ENCODE assay signal across 9 cellular contexts in genomic region chr2:170362895-170363582, GRCh38.
DNase-seq lines count a peak whose midpoint lies in the region; ATAC-seq and TF ChIP-seq lines count a peak whose summit lies in the region.
"Had no signal": no experiment of that assay in that cellular context is flagged by ENCODE, and none has a peak within 500 bp of the region (broad histone marks: within the 10 kb centered on the region; RNA-seq: fewer than 3 reads in every experiment).

No MANE protein-coding gene starts in this region.

- H3K4me3 Mint-ChIP-seq in HFFc6, result no peak overlapping the region
- H3K4me3 Mint-ChIP-seq in T-helper 1 cell treated with Interleukin-12 subunit alpha and Interleukin-12 subunit beta and Interleukin-4 antibody, amounts not matched to agents 30 μg/mL and 1 μg/mL, for 36 hours, result peak overlapping the region; percentile 3
- H3K4me3 Mint-ChIP-seq: natural killer cell had no signal

- peaks cover 10% of the 10 kb centered on the region; the same call in 1 of the 2 replicates for H3K4me1 Mint-ChIP-seq in HFFc6 (ENCODE audit: low read depth)
- H3K4me1 Mint-ChIP-seq in T-helper 1 cell treated with Interleukin-12 subunit alpha and Interleukin-12 subunit beta and Interleukin-4 antibody, amounts not matched to agents 30 μg/mL and 1 μg/mL, for 36 hours (ENCODE audit: low read depth), result peaks cover 31% of the 10 kb centered on the region

- no peaks in the 10 kb centered on the region for H3K36me3 Mint-ChIP-seq in HFFc6 (ENCODE audit: low read depth)
- H3K36me3 Mint-ChIP-seq in T-helper 1 cell treated with Interleukin-12 subunit alpha and Interleukin-12 subunit beta and Interleukin-4 antibody, amounts not matched to agents 30 μg/mL and 1 μg/mL, for 36 hours (ENCODE audit: low read depth), result no peaks in the 10 kb centered on the region
- H3K36me3 Mint-ChIP-seq: natural killer cell had no signal

- H3K27me3 Mint-ChIP-seq in HFFc6 (ENCODE audit: insufficient read depth), result peaks cover 4% of the 10 kb centered on the region; the same call in 1 of the 2 replicates
- H3K27me3 Mint-ChIP-seq in T-helper 1 cell treated with Interleukin-12 subunit alpha and Interleukin-12 subunit beta and Interleukin-4 antibody, amounts not matched to agents 30 μg/mL and 1 μg/mL, for 36 hours (ENCODE audit: low read depth), result peaks cover 3% of the 10 kb centered on the region

- no peaks in the 10 kb centered on the region for H3K9me3 Mint-ChIP-seq in HFFc6
- no peaks in the 10 kb centered on the region for H3K9me3 Mint-ChIP-seq in T-helper 1 cell treated with Interleukin-12 subunit alpha and Interleukin-12 subunit beta and Interleukin-4 antibody, amounts not matched to agents 30 μg/mL and 1 μg/mL, for 36 hours
- H3K9me3 Mint-ChIP-seq: natural killer cell had no signal

- DNase-seq in Ammon's horn (ENCODE audit: low spot score) (peak; percentile 18), HFFc6 (peak; percentile 28), erythroblast (lab: John Stamatoyannopoulos, UW) (peak; percentile 38 to 46), NCI-H2171 treated with DMSO at 0.1 percent for 48 hours (lab: John Stamatoyannopoulos, UW) (no peak), T-helper 9 cell (no peak)
- no peak for DNase-seq in activated CD8-positive, alpha-beta memory T cell treated with anti-CD3 and anti-CD28 coated beads, Interleukin-2, amount 50 U/mL, for 48 hours
- DNase-seq: natural killer cell had no signal

- no peak for TF ChIP-seq POLR2A in erythroblast (IDR thresholded peaks at IDR 0.05; ENCODE audit: low read length)

- H3K27ac Mint-ChIP-seq in HFFc6, result no peak overlapping the region
- H3K27ac Mint-ChIP-seq in T-helper 1 cell treated with Interleukin-12 subunit alpha and Interleukin-12 subunit beta and Interleukin-4 antibody, amounts not matched to agents 30 μg/mL and 1 μg/mL, for 36 hours, result peak overlapping the region; percentile 82
- H3K27ac Mint-ChIP-seq: natural killer cell had no signal

- TF ChIP-seq CTCF in HFFc6 (IDR thresholded peaks at IDR 0.05), result no peak; the same call in 1 of the 2 replicates

- ATAC-seq in HG03196 (IDR thresholded peaks at IDR 0.05; ENCODE audit: unreplicated experiment), result no peak
- ATAC-seq: natural killer cell had no signal

Comparison
In these comparisons a context has a peak if more than half of its experiments do, and no peak if none do; other contexts are left out.
1. DNase-seq: peak in Ammon's horn (single experiment), HFFc6 (single experiment) and erythroblast (2 of 2); none in NCI-H2171 treated with DMSO at 0.1 percent for 48 hours (single experiment), activated CD8-positive, alpha-beta memory T cell treated with anti-CD3 and anti-CD28 coated beads, Interleukin-2, amount 50 U/mL, for 48 hours (single experiment) and T-helper 9 cell (single experiment).